8 cellular contexts compared by ENCODE assay signal in genomic region chr1:168637350-168637991, GRCh38.
DNase-seq lines count a peak whose midpoint lies in the region; ATAC-seq and TF ChIP-seq lines count a peak whose summit lies in the region.

No MANE protein-coding gene starts in this region.

- POLR2A ChIA-PET in SK-N-SH (lab: Yijun Ruan, JAX): no interaction called here

- H3K27me3 ChIP-seq in SK-N-SH (ENCODE audit: insufficient read depth) (no peaks in the 10 kb centered on the region), suprapubic skin (no peaks in the 10 kb centered on the region)

- H3K36me3 ChIP-seq in SK-N-SH (replicated peaks in 1 of 2; ENCODE audit: control insufficient read depth in 1 of 2, insufficient read depth in 2 of 2, low read length in 1 of 2) (no peaks in the 10 kb centered on the region), suprapubic skin (no peaks in the 10 kb centered on the region)

- H3K9me3 ChIP-seq in SK-N-SH: no peaks in the 10 kb centered on the region
- no peaks in the 10 kb centered on the region for H3K9me3 ChIP-seq in suprapubic skin

- H3K9ac ChIP-seq in SK-N-SH: no peak overlapping the region

- no peak for ATAC-seq in sciatic nerve

- H3K79me2 ChIP-seq in SK-N-SH (ENCODE audit: insufficient read depth): no peaks in the 10 kb centered on the region

- peak overlapping the region in 1 of 2 experiments; percentile 36; a peak in 1 of 4 replicates for H3K27ac ChIP-seq in SK-N-SH (ENCODE audit: low read depth in 2 of 2, low read length in 1 of 2)
- H3K27ac ChIP-seq in suprapubic skin: peak overlapping the region; percentile 47

- H3K9me2 ChIP-seq in SK-N-SH: no peaks in the 10 kb centered on the region

- no peak for TF ChIP-seq POLR2A in suprapubic skin (IDR thresholded peaks at IDR 0.05)

- TF ChIP-seq CTCF in SK-N-SH (IDR thresholded peaks at IDR 0.05): peak; percentile 62
- TF ChIP-seq CTCF in suprapubic skin (IDR thresholded peaks at IDR 0.05): peak in 1 of 2 donors; percentile 18

- H4K20me1 ChIP-seq in SK-N-SH (ENCODE audit: insufficient read depth): no peaks in the 10 kb centered on the region

- H3K4me1 ChIP-seq in SK-N-SH (ENCODE audit: control insufficient read depth in 1 of 2, insufficient read depth in 2 of 2, low read depth in 1 of 2, low read length in 1 of 2) (peaks cover 0 to 8% of the 10 kb centered on the region in 2 experiments; a peak in 2 of 4 replicates), suprapubic skin (peaks cover 3% of the 10 kb centered on the region)

- no peak overlapping the region; a peak in 1 of 4 replicates for H3K4me3 ChIP-seq in SK-N-SH (ENCODE audit: low read depth in 2 of 2, low read length in 1 of 2)
- no peak overlapping the region for H3K4me3 ChIP-seq in suprapubic skin

- TF ChIP-seq RAD21 in SK-N-SH (IDR thresholded peaks at IDR 0.05; ENCODE audit: low read length): peak; percentile 62

- WGBS in SK-N-SH (ENCODE audit: low lambda C conversion rate): 80% methylated on average over 5 of the region's 5 CpGs
- 83% methylated on average over 5 of the region's 5 CpGs for whole genome bisulfite sequencing in suprapubic skin

- peak; percentile 4 to 85 (median 51) for DNase-seq in NCI-H1417 (lab: John Stamatoyannopoulos, UW)
- DNase-seq in NCI-H1417 treated with DMSO at 0.1 percent for 48 hours (lab: John Stamatoyannopoulos, UW): no peak
- peak; percentile 62 for DNase-seq in M059J (ENCODE audit: low read depth)
- DNase-seq in SK-N-SH: peak; percentile 6
- peak; percentile 9 for DNase-seq in glomerular visceral epithelial cell (ENCODE audit: extremely low spot score)
- DNase-seq in suprapubic skin (ENCODE audit: low spot score in 2 of 2): no peak
- DNase-seq in activated CD8-positive, alpha-beta memory T cell treated with anti-CD3 and anti-CD28 coated beads for 24 hours: no peak
- DNase-seq in sciatic nerve (ENCODE audit: low spot score): no peak

- intact Hi-C loops in sciatic nerve (cut with DNase I): no loop called here

- H3F3A ChIP-seq in SK-N-SH (replicated peaks; ENCODE audit: insufficient read depth): no peaks in the 10 kb centered on the region

- TF ChIP-seq EP300 in SK-N-SH (IDR thresholded peaks at IDR 0.05; ENCODE audit: borderline replicate concordance in 1 of 2, low read depth in 1 of 2, low read length in 1 of 2): no peak
- no peak for TF ChIP-seq EP300 in suprapubic skin (IDR thresholded peaks at IDR 0.05)

- no peak overlapping the region for H3K4me2 ChIP-seq in SK-N-SH

- CTCF ChIA-PET in SK-N-SH (lab: Yijun Ruan, JAX): interaction anchor here (0.7 to 4.3 kb wide), 11 partner anchors 8 to 711 kb away, joined by 3 to 18 read pairs (median 4); no protein-coding TSS in a partner anchor

- no peak overlapping the region; the same call in 1 of the 2 replicates for H2AFZ ChIP-seq in SK-N-SH (ENCODE audit: low read depth)

TF ChIP-seq in SK-N-SH, 30 proteins besides CTCF, POLR2A, EP300 and RAD21:
- TF ChIP-seq SMC3 (IDR thresholded peaks at IDR 0.05; ENCODE audit: low read depth, low read length): peak; percentile 24; the same call in 1 of the 2 replicates
- no peak for TF ChIP-seq CHD2 (IDR thresholded peaks at IDR 0.05; ENCODE audit: low read length, partially characterized antibody)
- no peak for TF ChIP-seq RCOR1 (IDR thresholded peaks at IDR 0.05; ENCODE audit: low read length)
- TF ChIP-seq YY1 (IDR thresholded peaks at IDR 0.05; ENCODE audit: low read depth): peak; percentile 45; the same call in 1 of the 2 replicates

Comparison
In these comparisons a context has a peak if more than half of its experiments do, and no peak if none do; other contexts are left out.
1. DNase-seq: peak in NCI-H1417 (3 of 3), M059J (single experiment), SK-N-SH (single experiment) and glomerular visceral epithelial cell (single experiment); none in NCI-H1417 treated with DMSO at 0.1 percent for 48 hours (single experiment), suprapubic skin (0 of 2), activated CD8-positive, alpha-beta memory T cell treated with anti-CD3 and anti-CD28 coated beads for 24 hours (single experiment) and sciatic nerve (single experiment).